Comparison of ENCODE assay signal across 1 cellular context in the genomic region with DNA sequence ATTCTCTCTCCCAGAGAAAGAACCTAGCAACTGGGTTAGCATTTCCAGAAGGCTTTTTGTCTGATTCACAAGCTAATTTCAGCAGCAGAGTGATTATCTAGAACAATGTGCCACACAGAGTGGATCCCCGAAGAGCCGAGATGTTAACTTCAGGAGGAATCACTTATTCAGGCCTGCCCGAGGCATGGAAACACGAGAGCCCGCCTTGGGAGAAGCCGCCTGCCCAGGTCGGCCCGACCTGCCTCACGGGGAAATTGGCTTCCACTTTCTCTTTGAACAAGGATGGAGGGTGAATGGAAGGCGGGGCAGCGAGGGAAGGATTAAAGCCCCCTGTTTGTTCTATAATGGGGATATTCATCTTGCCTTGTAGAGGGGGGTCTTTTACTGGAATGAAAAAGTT.
TF ChIP-seq lines count a peak whose summit lies in the region.

No MANE protein-coding gene starts in this region.

TF ChIP-seq in WTC11, 78 proteins besides CTCF, POLR2A, EP300 and RAD21 (continued from another document):
- TF ChIP-seq, protein P1, sequence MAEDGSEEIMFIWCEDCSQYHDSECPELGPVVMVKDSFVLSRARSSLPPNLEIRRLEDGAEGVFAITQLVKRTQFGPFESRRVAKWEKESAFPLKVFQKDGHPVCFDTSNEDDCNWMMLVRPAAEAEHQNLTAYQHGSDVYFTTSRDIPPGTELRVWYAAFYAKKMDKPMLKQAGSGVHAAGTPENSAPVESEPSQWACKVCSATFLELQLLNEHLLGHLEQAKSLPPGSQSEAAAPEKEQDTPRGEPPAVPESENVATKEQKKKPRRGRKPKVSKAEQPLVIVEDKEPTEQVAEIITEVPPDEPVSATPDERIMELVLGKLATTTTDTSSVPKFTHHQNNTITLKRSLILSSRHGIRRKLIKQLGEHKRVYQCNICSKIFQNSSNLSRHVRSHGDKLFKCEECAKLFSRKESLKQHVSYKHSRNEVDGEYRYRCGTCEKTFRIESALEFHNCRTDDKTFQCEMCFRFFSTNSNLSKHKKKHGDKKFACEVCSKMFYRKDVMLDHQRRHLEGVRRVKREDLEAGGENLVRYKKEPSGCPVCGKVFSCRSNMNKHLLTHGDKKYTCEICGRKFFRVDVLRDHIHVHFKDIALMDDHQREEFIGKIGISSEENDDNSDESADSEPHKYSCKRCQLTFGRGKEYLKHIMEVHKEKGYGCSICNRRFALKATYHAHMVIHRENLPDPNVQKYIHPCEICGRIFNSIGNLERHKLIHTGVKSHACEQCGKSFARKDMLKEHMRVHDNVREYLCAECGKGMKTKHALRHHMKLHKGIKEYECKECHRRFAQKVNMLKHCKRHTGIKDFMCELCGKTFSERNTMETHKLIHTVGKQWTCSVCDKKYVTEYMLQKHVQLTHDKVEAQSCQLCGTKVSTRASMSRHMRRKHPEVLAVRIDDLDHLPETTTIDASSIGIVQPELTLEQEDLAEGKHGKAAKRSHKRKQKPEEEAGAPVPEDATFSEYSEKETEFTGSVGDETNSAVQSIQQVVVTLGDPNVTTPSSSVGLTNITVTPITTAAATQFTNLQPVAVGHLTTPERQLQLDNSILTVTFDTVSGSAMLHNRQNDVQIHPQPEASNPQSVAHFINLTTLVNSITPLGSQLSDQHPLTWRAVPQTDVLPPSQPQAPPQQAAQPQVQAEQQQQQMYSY (CRISPR knock-in tag; IDR thresholded peaks at IDR 0.05): no peak
- TF ChIP-seq, protein P2, sequence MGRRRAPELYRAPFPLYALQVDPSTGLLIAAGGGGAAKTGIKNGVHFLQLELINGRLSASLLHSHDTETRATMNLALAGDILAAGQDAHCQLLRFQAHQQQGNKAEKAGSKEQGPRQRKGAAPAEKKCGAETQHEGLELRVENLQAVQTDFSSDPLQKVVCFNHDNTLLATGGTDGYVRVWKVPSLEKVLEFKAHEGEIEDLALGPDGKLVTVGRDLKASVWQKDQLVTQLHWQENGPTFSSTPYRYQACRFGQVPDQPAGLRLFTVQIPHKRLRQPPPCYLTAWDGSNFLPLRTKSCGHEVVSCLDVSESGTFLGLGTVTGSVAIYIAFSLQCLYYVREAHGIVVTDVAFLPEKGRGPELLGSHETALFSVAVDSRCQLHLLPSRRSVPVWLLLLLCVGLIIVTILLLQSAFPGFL (CRISPR knock-in tag; IDR thresholded peaks at IDR 0.05; ENCODE audit: borderline replicate concordance): no peak
- no peak for TF ChIP-seq IRF2 (CRISPR knock-in tag; IDR thresholded peaks at IDR 0.05; ENCODE audit: borderline replicate concordance, low read depth)
- TF ChIP-seq, protein P3, sequence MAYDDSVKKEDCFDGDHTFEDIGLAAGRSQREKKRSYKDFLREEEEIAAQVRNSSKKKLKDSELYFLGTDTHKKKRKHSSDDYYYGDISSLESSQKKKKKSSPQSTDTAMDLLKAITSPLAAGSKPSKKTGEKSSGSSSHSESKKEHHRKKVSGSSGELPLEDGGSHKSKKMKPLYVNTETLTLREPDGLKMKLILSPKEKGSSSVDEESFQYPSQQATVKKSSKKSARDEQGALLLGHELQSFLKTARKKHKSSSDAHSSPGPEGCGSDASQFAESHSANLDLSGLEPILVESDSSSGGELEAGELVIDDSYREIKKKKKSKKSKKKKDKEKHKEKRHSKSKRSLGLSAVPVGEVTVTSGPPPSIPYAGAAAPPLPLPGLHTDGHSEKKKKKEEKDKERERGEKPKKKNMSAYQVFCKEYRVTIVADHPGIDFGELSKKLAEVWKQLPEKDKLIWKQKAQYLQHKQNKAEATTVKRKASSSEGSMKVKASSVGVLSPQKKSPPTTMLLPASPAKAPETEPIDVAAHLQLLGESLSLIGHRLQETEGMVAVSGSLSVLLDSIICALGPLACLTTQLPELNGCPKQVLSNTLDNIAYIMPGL (CRISPR knock-in tag; IDR thresholded peaks at IDR 0.05): no peak
- TF ChIP-seq TCF7 (CRISPR knock-in tag; IDR thresholded peaks at IDR 0.05; ENCODE audit: low read depth): no peak
- TF ChIP-seq, protein P4, sequence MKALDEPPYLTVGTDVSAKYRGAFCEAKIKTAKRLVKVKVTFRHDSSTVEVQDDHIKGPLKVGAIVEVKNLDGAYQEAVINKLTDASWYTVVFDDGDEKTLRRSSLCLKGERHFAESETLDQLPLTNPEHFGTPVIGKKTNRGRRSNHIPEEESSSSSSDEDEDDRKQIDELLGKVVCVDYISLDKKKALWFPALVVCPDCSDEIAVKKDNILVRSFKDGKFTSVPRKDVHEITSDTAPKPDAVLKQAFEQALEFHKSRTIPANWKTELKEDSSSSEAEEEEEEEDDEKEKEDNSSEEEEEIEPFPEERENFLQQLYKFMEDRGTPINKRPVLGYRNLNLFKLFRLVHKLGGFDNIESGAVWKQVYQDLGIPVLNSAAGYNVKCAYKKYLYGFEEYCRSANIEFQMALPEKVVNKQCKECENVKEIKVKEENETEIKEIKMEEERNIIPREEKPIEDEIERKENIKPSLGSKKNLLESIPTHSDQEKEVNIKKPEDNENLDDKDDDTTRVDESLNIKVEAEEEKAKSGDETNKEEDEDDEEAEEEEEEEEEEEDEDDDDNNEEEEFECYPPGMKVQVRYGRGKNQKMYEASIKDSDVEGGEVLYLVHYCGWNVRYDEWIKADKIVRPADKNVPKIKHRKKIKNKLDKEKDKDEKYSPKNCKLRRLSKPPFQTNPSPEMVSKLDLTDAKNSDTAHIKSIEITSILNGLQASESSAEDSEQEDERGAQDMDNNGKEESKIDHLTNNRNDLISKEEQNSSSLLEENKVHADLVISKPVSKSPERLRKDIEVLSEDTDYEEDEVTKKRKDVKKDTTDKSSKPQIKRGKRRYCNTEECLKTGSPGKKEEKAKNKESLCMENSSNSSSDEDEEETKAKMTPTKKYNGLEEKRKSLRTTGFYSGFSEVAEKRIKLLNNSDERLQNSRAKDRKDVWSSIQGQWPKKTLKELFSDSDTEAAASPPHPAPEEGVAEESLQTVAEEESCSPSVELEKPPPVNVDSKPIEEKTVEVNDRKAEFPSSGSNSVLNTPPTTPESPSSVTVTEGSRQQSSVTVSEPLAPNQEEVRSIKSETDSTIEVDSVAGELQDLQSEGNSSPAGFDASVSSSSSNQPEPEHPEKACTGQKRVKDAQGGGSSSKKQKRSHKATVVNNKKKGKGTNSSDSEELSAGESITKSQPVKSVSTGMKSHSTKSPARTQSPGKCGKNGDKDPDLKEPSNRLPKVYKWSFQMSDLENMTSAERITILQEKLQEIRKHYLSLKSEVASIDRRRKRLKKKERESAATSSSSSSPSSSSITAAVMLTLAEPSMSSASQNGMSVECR (CRISPR knock-in tag; IDR thresholded peaks at IDR 0.05; ENCODE audit: borderline replicate concordance): no peak
- no peak for TF ChIP-seq MXD4 (CRISPR knock-in tag; IDR thresholded peaks at IDR 0.05; ENCODE audit: borderline replicate concordance)
- TF ChIP-seq, protein P5, sequence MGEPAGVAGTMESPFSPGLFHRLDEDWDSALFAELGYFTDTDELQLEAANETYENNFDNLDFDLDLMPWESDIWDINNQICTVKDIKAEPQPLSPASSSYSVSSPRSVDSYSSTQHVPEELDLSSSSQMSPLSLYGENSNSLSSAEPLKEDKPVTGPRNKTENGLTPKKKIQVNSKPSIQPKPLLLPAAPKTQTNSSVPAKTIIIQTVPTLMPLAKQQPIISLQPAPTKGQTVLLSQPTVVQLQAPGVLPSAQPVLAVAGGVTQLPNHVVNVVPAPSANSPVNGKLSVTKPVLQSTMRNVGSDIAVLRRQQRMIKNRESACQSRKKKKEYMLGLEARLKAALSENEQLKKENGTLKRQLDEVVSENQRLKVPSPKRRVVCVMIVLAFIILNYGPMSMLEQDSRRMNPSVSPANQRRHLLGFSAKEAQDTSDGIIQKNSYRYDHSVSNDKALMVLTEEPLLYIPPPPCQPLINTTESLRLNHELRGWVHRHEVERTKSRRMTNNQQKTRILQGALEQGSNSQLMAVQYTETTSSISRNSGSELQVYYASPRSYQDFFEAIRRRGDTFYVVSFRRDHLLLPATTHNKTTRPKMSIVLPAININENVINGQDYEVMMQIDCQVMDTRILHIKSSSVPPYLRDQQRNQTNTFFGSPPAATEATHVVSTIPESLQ (CRISPR knock-in tag; IDR thresholded peaks at IDR 0.05): no peak
- TF ChIP-seq, protein P6, sequence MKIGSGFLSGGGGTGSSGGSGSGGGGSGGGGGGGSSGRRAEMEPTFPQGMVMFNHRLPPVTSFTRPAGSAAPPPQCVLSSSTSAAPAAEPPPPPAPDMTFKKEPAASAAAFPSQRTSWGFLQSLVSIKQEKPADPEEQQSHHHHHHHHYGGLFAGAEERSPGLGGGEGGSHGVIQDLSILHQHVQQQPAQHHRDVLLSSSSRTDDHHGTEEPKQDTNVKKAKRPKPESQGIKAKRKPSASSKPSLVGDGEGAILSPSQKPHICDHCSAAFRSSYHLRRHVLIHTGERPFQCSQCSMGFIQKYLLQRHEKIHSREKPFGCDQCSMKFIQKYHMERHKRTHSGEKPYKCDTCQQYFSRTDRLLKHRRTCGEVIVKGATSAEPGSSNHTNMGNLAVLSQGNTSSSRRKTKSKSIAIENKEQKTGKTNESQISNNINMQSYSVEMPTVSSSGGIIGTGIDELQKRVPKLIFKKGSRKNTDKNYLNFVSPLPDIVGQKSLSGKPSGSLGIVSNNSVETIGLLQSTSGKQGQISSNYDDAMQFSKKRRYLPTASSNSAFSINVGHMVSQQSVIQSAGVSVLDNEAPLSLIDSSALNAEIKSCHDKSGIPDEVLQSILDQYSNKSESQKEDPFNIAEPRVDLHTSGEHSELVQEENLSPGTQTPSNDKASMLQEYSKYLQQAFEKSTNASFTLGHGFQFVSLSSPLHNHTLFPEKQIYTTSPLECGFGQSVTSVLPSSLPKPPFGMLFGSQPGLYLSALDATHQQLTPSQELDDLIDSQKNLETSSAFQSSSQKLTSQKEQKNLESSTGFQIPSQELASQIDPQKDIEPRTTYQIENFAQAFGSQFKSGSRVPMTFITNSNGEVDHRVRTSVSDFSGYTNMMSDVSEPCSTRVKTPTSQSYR (CRISPR knock-in tag; IDR thresholded peaks at IDR 0.05): no peak
- TF ChIP-seq ZNF317 (CRISPR knock-in tag; IDR thresholded peaks at IDR 0.05; ENCODE audit: borderline replicate concordance, low read depth): no peak
- TF ChIP-seq MYBL2 (CRISPR knock-in tag; IDR thresholded peaks at IDR 0.05): no peak
- no peak for TF ChIP-seq ZNF219 (CRISPR knock-in tag; IDR thresholded peaks at IDR 0.05; ENCODE audit: borderline replicate concordance)
- no peak for TF ChIP-seq RELA (CRISPR knock-in tag; IDR thresholded peaks at IDR 0.05; ENCODE audit: borderline replicate concordance)
- no peak for TF ChIP-seq ZNF671 (CRISPR knock-in tag; IDR thresholded peaks at IDR 0.05)
- no peak for TF ChIP-seq TEAD4 (CRISPR knock-in tag; IDR thresholded peaks at IDR 0.05)
- TF ChIP-seq GTF2I (CRISPR knock-in tag; conservative IDR thresholded peaks at IDR 0.05): no peak
- no peak for TF ChIP-seq JAZF1 (CRISPR knock-in tag; IDR thresholded peaks at IDR 0.05)
TF ChIP-seq in WTC11: peak in this region for 0.
